9 cellular contexts compared by ENCODE assay signal in genomic region chr18:48942554-48943261, GRCh38. TPM values are rescaled to one million over a fixed set of nuclear protein-coding genes. Genes with fewer than 3 reads are reported as not detected.
DNase-seq lines count a peak whose midpoint lies in the region; ATAC-seq, FAIRE-seq and TF ChIP-seq lines count a peak whose summit lies in the region.
"Had no signal": no experiment of that assay in that cellular context is flagged by ENCODE, and none has a peak within 500 bp of the region (broad histone marks: within the 10 kb centered on the region; RNA-seq: fewer than 3 reads in every experiment).

No MANE protein-coding gene starts in this region.

- DNase-seq in ELF-1 (ENCODE audit: low read depth, low spot score), result peak; percentile 66
- DNase-seq in Peyer's patch, result peak in 1 of 3 donors; percentile 81
- peak; percentile 67 to 99 for DNase-seq in fibroblast of lung (ENCODE audit: low read depth in 2 of 2)
- no peak for DNase-seq in frontal cortex (ENCODE audit: low spot score in 2 of 2)
- DNase-seq in spleen, result no peak
- DNase-seq: activated naive CD8-positive, alpha-beta T cell treated with anti-CD3 and anti-CD28 coated beads, Interleukin-2, amount 10 ng/mL, durations not matched to agents 7 days and 5 days had no signal

- FAIRE-seq in frontal cortex (lab: Jason Lieb, UNC), result no peak

- no peak for TF ChIP-seq CTCF in Peyer's patch (IDR thresholded peaks at IDR 0.05)
- TF ChIP-seq CTCF in fibroblast of lung (conservative IDR thresholded peaks at IDR 0.05 in 1 of 2, IDR thresholded peaks at IDR 0.05 in 1 of 2; ENCODE audit: low read depth in 1 of 2, low read length in 2 of 2), result no peak
- no peak for TF ChIP-seq CTCF in spleen (IDR thresholded peaks at IDR 0.05 in 8 of 11, conservative IDR thresholded peaks at IDR 0.05 in 3 of 11)

- no peak for ATAC-seq in HG03565 (IDR thresholded peaks at IDR 0.05; ENCODE audit: unreplicated experiment)
- ATAC-seq in GM18517 (IDR thresholded peaks at IDR 0.05; ENCODE audit: unreplicated experiment), result no peak

- peak overlapping the region in 2 of 4 donors; percentile 22 to 96 for H3K4me3 ChIP-seq in Peyer's patch
- H3K4me3 ChIP-seq in fibroblast of lung (replicated peaks in 1 of 4; ENCODE audit: control extremely low read depth in 1 of 4, insufficient read depth in 1 of 4, low read depth in 3 of 4, low read length in 4 of 4), result peak overlapping the region in 1 of 4 experiments; percentile 0
- peak overlapping the region; percentile 6 for H3K4me3 ChIP-seq in rectal smooth muscle tissue (ENCODE audit: low read length)
- H3K4me3 ChIP-seq in spleen, result no peak overlapping the region

- H3K9me3 ChIP-seq in Peyer's patch, result no peaks in the 10 kb centered on the region
- no peaks in the 10 kb centered on the region for H3K9me3 ChIP-seq in fibroblast of lung (ENCODE audit: control insufficient read depth, insufficient read depth, low read depth, low read length)
- H3K9me3 ChIP-seq in spleen, result no peaks in the 10 kb centered on the region

- H3K9ac ChIP-seq in fibroblast of lung (ENCODE audit: insufficient read depth, low read length) (no peak overlapping the region), rectal smooth muscle tissue (ENCODE audit: low read length) (no peak overlapping the region)

- TF ChIP-seq POLR2A in Peyer's patch (IDR thresholded peaks at IDR 0.05) (no peak), spleen (IDR thresholded peaks at IDR 0.05) (no peak)

- no peaks in the 10 kb centered on the region for H4K20me1 ChIP-seq in fibroblast of lung (ENCODE audit: control insufficient read depth, extremely low read depth, insufficient read depth, low read length)

- H3K27me3 ChIP-seq in Peyer's patch, result no peaks in the 10 kb centered on the region
- no peaks in the 10 kb centered on the region for H3K27me3 ChIP-seq in fibroblast of lung (ENCODE audit: control insufficient read depth, insufficient read depth, low read length)
- no peaks in the 10 kb centered on the region for H3K27me3 ChIP-seq in rectal smooth muscle tissue (ENCODE audit: control insufficient read depth, insufficient read depth, low read length)
- H3K27me3 ChIP-seq in spleen (replicated peaks in 1 of 7), result no peaks in the 10 kb centered on the region

- H3K4me1 ChIP-seq in Peyer's patch, result peaks cover 24 to 99% (median 51%) of the 10 kb centered on the region in 4 donors
- H3K4me1 ChIP-seq in fibroblast of lung (ENCODE audit: control insufficient read depth, extremely low read depth, insufficient read depth, low read length), result peaks cover 58% of the 10 kb centered on the region
- H3K4me1 ChIP-seq in rectal smooth muscle tissue (ENCODE audit: control insufficient read depth, insufficient read depth, low read length), result peaks cover 64% of the 10 kb centered on the region
- H3K4me1 ChIP-seq in spleen, result peaks cover 70 to 100% (median 98%) of the 10 kb centered on the region in 6 donors

- H3K27ac ChIP-seq in Peyer's patch (peak overlapping the region in 3 of 4 donors; percentile 26 to 83 (median 62)), fibroblast of lung (ENCODE audit: insufficient read depth, low read length) (peak overlapping the region; percentile 65), rectal smooth muscle tissue (ENCODE audit: low read depth, low read length) (peak overlapping the region; percentile 69), spleen (peak overlapping the region in 3 of 8 donors; percentile 18 to 82 (median 79))

- 74 to 95% (median 83%) methylated on average over 12 of the region's 12 CpGs for WGBS in spleen, 5 donors

- H2AFZ ChIP-seq in fibroblast of lung (ENCODE audit: low read length), result no peak overlapping the region

- H3K79me2 ChIP-seq in fibroblast of lung (ENCODE audit: control insufficient read depth, insufficient read depth, low read length), result peaks cover 81% of the 10 kb centered on the region

- intact Hi-C loops in spleen (cut with DNase I; ENCODE audit: low total_unique reads), result no loop called here

- H3K4me2 ChIP-seq in fibroblast of lung (ENCODE audit: extremely low read depth, insufficient read depth, low read length), result peak overlapping the region; percentile 36

- H3K36me3 ChIP-seq in Peyer's patch, result peaks cover 0 to 21% (median 0%) of the 10 kb centered on the region in 3 donors
- peaks cover 2% of the 10 kb centered on the region for H3K36me3 ChIP-seq in fibroblast of lung (ENCODE audit: control insufficient read depth, insufficient read depth, low read length)
- H3K36me3 ChIP-seq in rectal smooth muscle tissue (ENCODE audit: control insufficient read depth, insufficient read depth, low read length), result no peaks in the 10 kb centered on the region
- peaks cover 0 to 62% (median 0%) of the 10 kb centered on the region in 6 donors for H3K36me3 ChIP-seq in spleen

RNA-seq across cellular contexts. Expression of gene SMAD7, which starts 8.1 kb away (rescaled TPM):
- total RNA-seq in Peyer's patch, result 100 to 1,000 TPM in 1 of 4 donors, 10 to 100 TPM in 3; 42.9 to 100 (median 68.7) TPM
- total RNA-seq in fibroblast of lung, result 16.3 and 23.1 TPM in 2 replicates
- 6.1 and 8.1 TPM in 2 replicates for polyA plus RNA-seq in fibroblast of lung
- 5.0 and 7.1 TPM in 2 replicates for polyA plus RNA-seq in fibroblast of lung (2012)
- polyA minus RNA-seq in fibroblast of lung (ENCODE audit: low replicate concordance), result 14.3 and 26.8 TPM in 2 replicates
- 14.7 TPM for total RNA-seq in frontal cortex
- total RNA-seq in spleen, result 10 to 100 TPM; 14.3 to 21.2 (median 16.2) TPM
- 1 to 10 TPM; 2.5 to 5.4 (median 4.6) TPM for polyA plus RNA-seq in spleen

Comparison
In these comparisons a context has a peak if more than half of its experiments do, and no peak if none do; other contexts are left out.
1. DNase-seq: peak in ELF-1 (single experiment) and fibroblast of lung (2 of 2); none in frontal cortex (0 of 2) and spleen (single experiment).